Comparison of ENCODE assay signal across 24 cellular contexts in the genomic region with DNA sequence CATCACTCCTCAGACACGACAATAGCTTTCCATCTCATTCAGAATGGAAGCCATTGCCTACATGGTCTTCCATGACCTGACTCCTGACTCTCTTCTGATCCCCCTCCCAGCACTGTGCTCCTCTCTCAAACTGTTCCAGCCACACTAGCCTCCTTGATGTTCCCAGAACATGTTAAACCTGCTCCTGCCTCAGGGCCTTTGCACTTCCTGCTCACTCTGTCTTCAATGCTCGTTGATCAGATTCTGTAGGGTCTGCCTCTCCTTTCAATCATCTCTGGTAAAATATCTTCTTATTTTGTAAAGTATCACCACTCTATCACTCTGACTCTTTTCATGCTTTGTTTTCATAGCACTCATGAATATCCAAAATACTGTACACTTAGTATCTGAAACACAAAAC.
"Had no signal": no experiment of that assay in that cellular context is flagged by ENCODE, and none has a peak within 500 bp of the region (broad histone marks: within the 10 kb centered on the region; RNA-seq: fewer than 3 reads in every experiment).

No MANE protein-coding gene starts in this region.

- H3K27ac ChIP-seq: gastrocnemius medialis, left lung, lower lobe of right lung, spleen, suprapubic skin, tibial nerve had no signal

- H3K4me1 Mint-ChIP-seq: central memory CD8-positive, alpha-beta T cell; natural killer cell had no signal

- H3K4me1 ChIP-seq: suprapubic skin had no signal

- H3K4me3 ChIP-seq: gastrocnemius medialis, hepatocyte, left lung, lower lobe of right lung, spleen, suprapubic skin, tibial nerve had no signal

- H3K9me3 Mint-ChIP-seq: activated CD8-positive, alpha-beta T cell treated with anti-CD3 and anti-CD28 coated beads for 36 hours; activated naive CD4-positive, alpha-beta T cell treated with anti-CD3 and anti-CD28 coated beads, Interleukin-2, amount 50 U/mL, for 72 hours; activated T-helper 2 cell treated with anti-CD3 and anti-CD28 coated beads, Interferon-gamma antibody, Interleukin-2, Interleukin-4, amounts not matched to agents 10 μg/mL and 5 μg/mL and 100 μg/mL, durations not matched to agents 14 hours and 24 hours and 36 hours had no signal

- H3K27ac Mint-ChIP-seq: activated CD8-positive, alpha-beta T cell treated with anti-CD3 and anti-CD28 coated beads for 36 hours; activated naive CD4-positive, alpha-beta T cell treated with anti-CD3 and anti-CD28 coated beads, Interleukin-2, amount 50 U/mL, for 72 hours; activated T-helper 2 cell treated with anti-CD3 and anti-CD28 coated beads, Interferon-gamma antibody, Interleukin-2, Interleukin-4, amounts not matched to agents 10 μg/mL and 5 μg/mL and 100 μg/mL, durations not matched to agents 14 hours and 24 hours and 36 hours; natural killer cell had no signal

- ATAC-seq: activated CD8-positive, alpha-beta T cell treated with anti-CD3 and anti-CD28 coated beads for 36 hours; activated naive CD4-positive, alpha-beta T cell treated with anti-CD3 and anti-CD28 coated beads, Interleukin-2, amount 50 U/mL, for 72 hours; gastrocnemius medialis; left lung; lower lobe of right lung; natural killer cell; right cardiac atrium had no signal

- DNase-seq: activated CD4-positive, alpha-beta T cell treated with anti-CD3 and anti-CD28 coated beads, Interleukin-2, amount 50 U/mL, for 1 hour; activated CD8-positive, alpha-beta T cell treated with anti-CD3 and anti-CD28 coated beads for 36 hours; activated T-cell treated with anti-CD3 and anti-CD28 coated beads, Interleukin-2, amount 50 U/mL, for 48 hours; anterior cingulate cortex; dermis blood vessel endothelial cell; effector CD4-positive, alpha-beta T cell; gastrocnemius medialis; kidney glomerular epithelial cell; left lung; lower lobe of right lung; natural killer cell; right cardiac atrium; spleen; stimulated activated naive CD4-positive, alpha-beta T cell; T-helper 2 cell had no signal

- H3K4me3 Mint-ChIP-seq: activated CD8-positive, alpha-beta T cell treated with anti-CD3 and anti-CD28 coated beads for 36 hours; central memory CD8-positive, alpha-beta T cell; natural killer cell had no signal

- H3K36me3 Mint-ChIP-seq: activated naive CD4-positive, alpha-beta T cell treated with anti-CD3 and anti-CD28 coated beads, Interleukin-2, amount 50 U/mL, for 72 hours; natural killer cell had no signal

- H3K9me3 ChIP-seq: gastrocnemius medialis, left lung, lower lobe of right lung, spleen, suprapubic skin, tibial nerve had no signal

- H3K27me3 Mint-ChIP-seq: activated CD8-positive, alpha-beta T cell treated with anti-CD3 and anti-CD28 coated beads for 36 hours; central memory CD8-positive, alpha-beta T cell had no signal

- H3K27me3 ChIP-seq: gastrocnemius medialis, hepatocyte, left lung, spleen, suprapubic skin, tibial nerve had no signal

- FAIRE-seq: bronchial epithelial cell, colon, endometrium had no signal
